9 cellular contexts compared by ENCODE assay signal in genomic region chr3:13878711-13879101, GRCh38. TPM values are rescaled to one million over a fixed set of nuclear protein-coding genes. Genes with fewer than 3 reads are reported as not detected.
DNase-seq lines count a peak whose midpoint lies in the region; ATAC-seq and TF ChIP-seq lines count a peak whose summit lies in the region.
"Had no signal": no experiment of that assay in that cellular context is flagged by ENCODE, and none has a peak within 500 bp of the region (broad histone marks: within the 10 kb centered on the region; RNA-seq: fewer than 3 reads in every experiment).

No MANE protein-coding gene starts in this region.

- TF ChIP-seq POLR2A in esophagus muscularis mucosa (IDR thresholded peaks at IDR 0.05; ENCODE audit: low read depth) (no peak), thyroid gland (IDR thresholded peaks at IDR 0.05) (no peak)

- H3K4me1 ChIP-seq in ES-I3 (ENCODE audit: insufficient read depth, low read length) (peaks cover 3% of the 10 kb centered on the region; the same call in 1 of the 2 replicates), esophagus muscularis mucosa (peaks cover 24 to 34% (median 32%) of the 10 kb centered on the region in 4 donors), parathyroid adenoma (peaks cover 3% of the 10 kb centered on the region), thyroid gland (peaks cover 15 to 30% of the 10 kb centered on the region in 2 donors)

- peak overlapping the region; percentile 58 for H2AFZ ChIP-seq in parathyroid adenoma

- H3K27me3 ChIP-seq in esophagus muscularis mucosa: peaks cover 0 to 96% (median 43%) of the 10 kb centered on the region in 4 donors
- no peaks in the 10 kb centered on the region for H3K27me3 ChIP-seq in parathyroid adenoma (ENCODE audit: control insufficient read depth, insufficient read depth, low read length)
- H3K27me3 ChIP-seq in thyroid gland: peaks cover 14% of the 10 kb centered on the region

- peak; percentile 18 for ATAC-seq in SK-N-SH treated with all-trans-retinoic acid at 6 μM for 48 hours

- H3K36me3 ChIP-seq in ES-I3 (ENCODE audit: insufficient read depth, low read length) (no peaks in the 10 kb centered on the region), esophagus muscularis mucosa (no peaks in the 10 kb centered on the region), parathyroid adenoma (ENCODE audit: control insufficient read depth, insufficient read depth, low read length) (no peaks in the 10 kb centered on the region), thyroid gland (no peaks in the 10 kb centered on the region)

- H3K79me2 ChIP-seq in parathyroid adenoma: no peaks in the 10 kb centered on the region

- TF ChIP-seq EP300 in esophagus muscularis mucosa (IDR thresholded peaks at IDR 0.05): no peak

- peak overlapping the region; percentile 68; the same call in 1 of the 2 replicates for H3K9ac ChIP-seq in ES-I3 (ENCODE audit: low read depth, low read length)
- H3K9ac ChIP-seq in parathyroid adenoma: no peak overlapping the region

- H3K4me3 ChIP-seq in esophagus muscularis mucosa (peak overlapping the region; percentile 36 to 44 (median 40)), parathyroid adenoma (ENCODE audit: low read depth, low read length) (peak overlapping the region; percentile 29), thyroid gland (replicated peaks in 1 of 3) (no peak overlapping the region)

- H3K4me2 ChIP-seq in parathyroid adenoma (ENCODE audit: low read length): peak overlapping the region; percentile 61

- DNase-seq in esophagus muscularis mucosa (ENCODE audit: extremely low spot score): no peak
- DNase-seq in SKM-1 (lab: John Stamatoyannopoulos, UW; ENCODE audit: unreplicated experiment): no peak
- DNase-seq in hepatic stellate cell (ENCODE audit: low spot score): no peak
- no peak for DNase-seq in thyroid gland
- DNase-seq in NCI-H146 treated with DMSO at 0.1 percent for 48 hours (lab: John Stamatoyannopoulos, UW; ENCODE audit: unreplicated experiment): no peak

- intact Hi-C loops in esophagus muscularis mucosa (cut with DNase I) (no loop called here), thyroid gland (cut with DNase I) (no loop called here)

- no peaks in the 10 kb centered on the region for H3K9me3 ChIP-seq in ES-I3 (ENCODE audit: control insufficient read depth, insufficient read depth, low read length)
- peaks cover 0 to 9% (median 6%) of the 10 kb centered on the region in 4 donors for H3K9me3 ChIP-seq in esophagus muscularis mucosa
- H3K9me3 ChIP-seq in parathyroid adenoma (ENCODE audit: control insufficient read depth, low read length): no peaks in the 10 kb centered on the region
- H3K9me3 ChIP-seq in thyroid gland: no peaks in the 10 kb centered on the region

- H3K27ac ChIP-seq in esophagus muscularis mucosa (replicated peaks in 1 of 4) (no peak overlapping the region), parathyroid adenoma (no peak overlapping the region), thyroid gland (no peak overlapping the region)

- 0% methylated on average over 9 of the region's 25 CpGs for WGBS in esophagus muscularis mucosa
- 0% methylated on average over 2 to 6 of the region's 25 CpGs for WGBS in thyroid gland, 2 donors

- TF ChIP-seq CTCF in esophagus muscularis mucosa (IDR thresholded peaks at IDR 0.05) (no peak), parathyroid adenoma (IDR thresholded peaks at IDR 0.05) (no peak), thyroid gland (IDR thresholded peaks at IDR 0.05) (no peak)

TF ChIP-seq in SK-N-SH treated with all-trans-retinoic acid at 6 μM for 48 hours, 23 proteins besides CTCF, POLR2A, EP300 and RAD21:
- TF ChIP-seq, protein P1, sequence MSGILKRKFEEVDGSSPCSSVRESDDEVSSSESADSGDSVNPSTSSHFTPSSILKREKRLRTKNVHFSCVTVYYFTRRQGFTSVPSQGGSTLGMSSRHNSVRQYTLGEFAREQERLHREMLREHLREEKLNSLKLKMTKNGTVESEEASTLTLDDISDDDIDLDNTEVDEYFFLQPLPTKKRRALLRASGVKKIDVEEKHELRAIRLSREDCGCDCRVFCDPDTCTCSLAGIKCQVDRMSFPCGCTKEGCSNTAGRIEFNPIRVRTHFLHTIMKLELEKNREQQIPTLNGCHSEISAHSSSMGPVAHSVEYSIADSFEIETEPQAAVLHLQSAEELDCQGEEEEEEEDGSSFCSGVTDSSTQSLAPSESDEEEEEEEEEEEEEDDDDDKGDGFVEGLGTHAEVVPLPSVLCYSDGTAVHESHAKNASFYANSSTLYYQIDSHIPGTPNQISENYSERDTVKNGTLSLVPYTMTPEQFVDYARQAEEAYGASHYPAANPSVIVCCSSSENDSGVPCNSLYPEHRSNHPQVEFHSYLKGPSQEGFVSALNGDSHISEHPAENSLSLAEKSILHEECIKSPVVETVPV (CRISPR knock-in tag; IDR thresholded peaks at IDR 0.05): no peak
- TF ChIP-seq ZFP3 (CRISPR knock-in tag; IDR thresholded peaks at IDR 0.05) (no peak), ZC3H10 (CRISPR knock-in tag; IDR thresholded peaks at IDR 0.05) (no peak), ISL1 (CRISPR knock-in tag; IDR thresholded peaks at IDR 0.05) (no peak), PPARA (CRISPR knock-in tag; IDR thresholded peaks at IDR 0.05; ENCODE audit: borderline replicate concordance) (no peak), ZNF565 (CRISPR knock-in tag; conservative IDR thresholded peaks at IDR 0.05; ENCODE audit: low read depth) (no peak), OSR1 (CRISPR knock-in tag; IDR thresholded peaks at IDR 0.05) (no peak), ZFP30 (CRISPR knock-in tag; IDR thresholded peaks at IDR 0.05) (no peak), TCF4 (CRISPR knock-in tag; IDR thresholded peaks at IDR 0.05; ENCODE audit: borderline replicate concordance) (no peak), ARNTL (CRISPR knock-in tag; IDR thresholded peaks at IDR 0.05; ENCODE audit: borderline replicate concordance, low read depth) (no peak), CSDC2 (CRISPR knock-in tag; IDR thresholded peaks at IDR 0.05) (no peak), ESRRG (CRISPR knock-in tag; IDR thresholded peaks at IDR 0.05) (no peak), TOX (CRISPR knock-in tag; IDR thresholded peaks at IDR 0.05; ENCODE audit: borderline replicate concordance) (no peak), GLIS3 (CRISPR knock-in tag; IDR thresholded peaks at IDR 0.05) (no peak), RARB (CRISPR knock-in tag; IDR thresholded peaks at IDR 0.05) (no peak), CREB5 (CRISPR knock-in tag; IDR thresholded peaks at IDR 0.05; ENCODE audit: low read depth) (no peak), ZNF70 (CRISPR knock-in tag; IDR thresholded peaks at IDR 0.05) (no peak)
- TF ChIP-seq, protein P2, sequence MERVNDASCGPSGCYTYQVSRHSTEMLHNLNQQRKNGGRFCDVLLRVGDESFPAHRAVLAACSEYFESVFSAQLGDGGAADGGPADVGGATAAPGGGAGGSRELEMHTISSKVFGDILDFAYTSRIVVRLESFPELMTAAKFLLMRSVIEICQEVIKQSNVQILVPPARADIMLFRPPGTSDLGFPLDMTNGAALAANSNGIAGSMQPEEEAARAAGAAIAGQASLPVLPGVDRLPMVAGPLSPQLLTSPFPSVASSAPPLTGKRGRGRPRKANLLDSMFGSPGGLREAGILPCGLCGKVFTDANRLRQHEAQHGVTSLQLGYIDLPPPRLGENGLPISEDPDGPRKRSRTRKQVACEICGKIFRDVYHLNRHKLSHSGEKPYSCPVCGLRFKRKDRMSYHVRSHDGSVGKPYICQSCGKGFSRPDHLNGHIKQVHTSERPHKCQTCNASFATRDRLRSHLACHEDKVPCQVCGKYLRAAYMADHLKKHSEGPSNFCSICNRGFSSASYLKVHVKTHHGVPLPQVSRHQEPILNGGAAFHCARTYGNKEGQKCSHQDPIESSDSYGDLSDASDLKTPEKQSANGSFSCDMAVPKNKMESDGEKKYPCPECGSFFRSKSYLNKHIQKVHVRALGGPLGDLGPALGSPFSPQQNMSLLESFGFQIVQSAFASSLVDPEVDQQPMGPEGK (CRISPR knock-in tag; IDR thresholded peaks at IDR 0.05; ENCODE audit: borderline replicate concordance): no peak

RNA-seq across cellular contexts. Expression of gene WNT7A, which starts 1.2 kb away (rescaled TPM):
- not detected for total RNA-seq in esophagus muscularis mucosa
- total RNA-seq in thyroid gland: not detected
- total RNA-seq: fibroblast of villous mesenchyme had no signal

Comparison
In these comparisons a context has a peak if more than half of its experiments do, and no peak if none do; other contexts are left out.
1. H3K4me3 ChIP-seq: peak in esophagus muscularis mucosa (4 of 4) and parathyroid adenoma (single experiment); none in thyroid gland (0 of 3).